Comparison of ENCODE assay signal across 14 cellular contexts in the genomic region with DNA sequence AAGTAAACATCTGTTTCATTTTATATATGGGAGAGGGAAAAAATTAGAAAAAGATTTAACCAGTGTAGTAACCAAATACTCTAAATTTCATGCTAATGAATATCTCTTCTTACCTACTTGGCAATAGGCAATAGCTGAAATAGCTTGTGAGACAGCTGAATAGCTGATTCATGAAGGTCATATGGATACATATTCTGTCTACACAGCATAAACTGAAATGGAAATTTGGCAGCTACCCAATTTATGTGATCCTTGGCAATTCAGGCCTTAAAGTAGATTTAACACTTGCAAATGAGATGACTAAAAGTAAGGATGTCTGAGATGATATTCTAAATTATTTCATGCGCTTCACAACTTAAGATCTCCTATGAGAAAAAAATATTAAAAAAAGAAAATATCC.
DNase-seq lines count a peak whose midpoint lies in the region; ATAC-seq and TF ChIP-seq lines count a peak whose summit lies in the region.
"Had no signal": no experiment of that assay in that cellular context is flagged by ENCODE, and none has a peak within 500 bp of the region (broad histone marks: within the 10 kb centered on the region; RNA-seq: fewer than 3 reads in every experiment).

No MANE protein-coding gene starts in this region.

- H3K9me3 ChIP-seq in BE2C, result no peaks in the 10 kb centered on the region
- H3K9me3 ChIP-seq: gastroesophageal sphincter, vagina had no signal

- no peak for TF ChIP-seq CTCF in astrocyte of the spinal cord (IDR thresholded peaks at IDR 0.05; ENCODE audit: low read depth, low read length)
- no peak for TF ChIP-seq CTCF in BE2C (IDR thresholded peaks at IDR 0.05; ENCODE audit: low read depth, low read length)
- no peak for TF ChIP-seq CTCF in GM10248 (IDR thresholded peaks at IDR 0.05; ENCODE audit: control extremely low read depth, extremely low read depth, low read depth, missing control alignments)

- no peak overlapping the region for H3K4me3 ChIP-seq in astrocyte of the spinal cord (ENCODE audit: low read depth, low read length)
- no peak overlapping the region for H3K4me3 ChIP-seq in BE2C (ENCODE audit: low read depth, low read length)
- H3K4me3 ChIP-seq: dorsolateral prefrontal cortex, gastroesophageal sphincter, vagina had no signal

- in situ Hi-C loops in astrocyte of the spinal cord (cut with HindIII; ENCODE audit: low sequenced_read_pairs), result no loop called here

- CTCF ChIA-PET in GM10248 (lab: Yijun Ruan, JAX), result interaction anchor here (1.3 to 2.1 kb wide), 3 partner anchors 16 to 521 kb away, joined by 3 to 5 read pairs (median 4); no protein-coding TSS in a partner anchor

- DNase-seq in GM03348 (ENCODE audit: low spot score) (peak; percentile 13), NCI-H2171 treated with DMSO at 0.1 percent for 48 hours (lab: John Stamatoyannopoulos, UW) (peak; percentile 79), astrocyte of the spinal cord (ENCODE audit: low read depth, low spot score) (peak; percentile 20), foreskin melanocyte (peak; percentile 5), BE2C (no peak), GM10248 (ENCODE audit: extremely low spot score) (no peak)
- DNase-seq: activated CD4-positive, alpha-beta memory T cell treated with anti-CD3 and anti-CD28 coated beads for 36 hours; amygdala; dorsolateral prefrontal cortex; left ventricle myocardium superior; stimulated activated naive CD8-positive, alpha-beta T cell treated with anti-CD3 and anti-CD28 coated beads, Interleukin-15, amount 100 ng/mL, for 72 hours had no signal

- H3K27me3 ChIP-seq in BE2C, result no peaks in the 10 kb centered on the region
- H3K27me3 ChIP-seq: dorsolateral prefrontal cortex, gastroesophageal sphincter, vagina had no signal

- POLR2A ChIA-PET in GM10248 (lab: Yijun Ruan, JAX), result no interaction called here

- no peak for ATAC-seq in HG03442 (IDR thresholded peaks at IDR 0.05; ENCODE audit: unreplicated experiment)
- ATAC-seq: gastroesophageal sphincter; left ventricle myocardium superior; stimulated activated naive CD8-positive, alpha-beta T cell treated with anti-CD3 and anti-CD28 coated beads, Interleukin-15, amount 100 ng/mL, for 72 hours had no signal

- no peaks in the 10 kb centered on the region; the same call in 1 of the 2 replicates for H3K4me1 ChIP-seq in BE2C
- H3K4me1 ChIP-seq: vagina had no signal

- H3K36me3 ChIP-seq in BE2C, result no peaks in the 10 kb centered on the region
- H3K36me3 ChIP-seq: gastroesophageal sphincter had no signal

Comparison
In these comparisons a context has a peak if more than half of its experiments do, and no peak if none do; other contexts are left out.
1. DNase-seq: peak in GM03348 (single experiment), NCI-H2171 treated with DMSO at 0.1 percent for 48 hours (single experiment), astrocyte of the spinal cord (single experiment) and foreskin melanocyte (single experiment); none in BE2C (single experiment) and GM10248 (single experiment).